In genomic region chr5:141492168-141492885, GRCh38 we compare ENCODE assay signal across 9 cellular contexts. TPM values are rescaled to one million over a fixed set of nuclear protein-coding genes. Genes with fewer than 3 reads are reported as not detected.
DNase-seq lines count a peak whose midpoint lies in the region; ATAC-seq, FAIRE-seq and TF ChIP-seq lines count a peak whose summit lies in the region.
"Had no signal": no experiment of that assay in that cellular context is flagged by ENCODE, and none has a peak within 500 bp of the region (broad histone marks: within the 10 kb centered on the region; RNA-seq: fewer than 3 reads in every experiment).

No MANE protein-coding gene starts in this region.

- H3K4ac ChIP-seq in H1 (replicated peaks; ENCODE audit: insufficient read length, low read depth, low read length): no peak overlapping the region

- TF ChIP-seq CTCF in H1 (IDR thresholded peaks at IDR 0.05; ENCODE audit: control extremely low read depth in 1 of 3, insufficient read depth in 1 of 3, low read depth in 1 of 3, low read length in 3 of 3): no peak

- FAIRE-seq in H1 (lab: Jason Lieb, UNC): no peak

- peak overlapping the region; percentile 71; the same call in 1 of the 2 replicates for H2BK5ac ChIP-seq in H1 (ENCODE audit: low read depth, low read length)

- no peaks in the 10 kb centered on the region for H3K36me3 ChIP-seq in H1 (ENCODE audit: control insufficient read depth in 2 of 4, insufficient read depth in 4 of 4, low read length in 3 of 4)

- H2BK12ac ChIP-seq in H1 (ENCODE audit: low read depth, low read length): peak overlapping the region; percentile 80; the same call in 1 of the 2 replicates

- peaks cover 90% of the 10 kb centered on the region for H3K27me3 Mint-ChIP-seq in stimulated activated naive CD8-positive, alpha-beta T cell treated with anti-CD3 and anti-CD28 coated beads, Interleukin-15, amount 100 ng/mL, for 72 hours

- ATAC-seq in HG03442 (IDR thresholded peaks at IDR 0.05; ENCODE audit: unreplicated experiment): peak; percentile 42
- ATAC-seq in stimulated activated naive CD8-positive, alpha-beta T cell treated with anti-CD3 and anti-CD28 coated beads, Interleukin-15, amount 100 ng/mL, for 72 hours: peak; percentile 46

- H3K23me2 ChIP-seq in H1 (ENCODE audit: low read depth, low read length): peaks cover 24% of the 10 kb centered on the region; the same call in 1 of the 2 replicates

- WGBS in H1 (ENCODE audit: extremely low coverage in 1 of 2, insufficient coverage in 1 of 2, insufficient read length in 1 of 2, insufficient replicate concordance in 2 of 2, low coverage in 1 of 2, low lambda C conversion rate in 2 of 2, missing lambda C conversion rate in 1 of 2), 2 experiments: 20% methylated on average over 58 of the region's 68 CpGs; no CpG with 5 or more reads in 1 of the 2 experiments

- H3K4me1 ChIP-seq in H1 (replicated peaks in 1 of 4; ENCODE audit: control insufficient read depth in 3 of 4, insufficient read depth in 4 of 4, low read length in 3 of 4): peaks cover 6 to 37% (median 26%) of the 10 kb centered on the region in 4 experiments

- peak overlapping the region; percentile 91 for H4K8ac ChIP-seq in H1 (ENCODE audit: extremely low read depth, insufficient read depth, low read length)

- H4K20me1 ChIP-seq in H1 (replicated peaks in 1 of 2; ENCODE audit: control insufficient read depth in 1 of 2, insufficient read depth in 2 of 2, low read length in 2 of 2): peaks cover 4 to 10% of the 10 kb centered on the region in 2 experiments

- no peak for TF ChIP-seq EP300 in H1 (IDR thresholded peaks at IDR 0.05; ENCODE audit: borderline replicate concordance in 1 of 2, low read depth in 2 of 2, low read length in 2 of 2)

- H3K27ac Mint-ChIP-seq in stimulated activated naive CD8-positive, alpha-beta T cell treated with anti-CD3 and anti-CD28 coated beads, Interleukin-15, amount 100 ng/mL, for 72 hours: peak overlapping the region in 1 of 2 donors; percentile 88

- no peak for TF ChIP-seq POLR2A in H1 (IDR thresholded peaks at IDR 0.05; ENCODE audit: control extremely low read depth in 1 of 2, low read depth in 2 of 2, low read length in 2 of 2)

- H3K9ac ChIP-seq in H1 (replicated peaks in 1 of 4; ENCODE audit: extremely low read depth in 1 of 4, low read depth in 3 of 4, low read length in 3 of 4): peak overlapping the region in 1 of 4 experiments; percentile 38; a peak in 1 of 7 replicates
- H3K9ac ChIP-seq: parathyroid adenoma had no signal

- peak overlapping the region; percentile 71 to 84 for H3K4me3 Mint-ChIP-seq in stimulated activated naive CD8-positive, alpha-beta T cell treated with anti-CD3 and anti-CD28 coated beads, Interleukin-15, amount 100 ng/mL, for 72 hours

- H3K4me3 ChIP-seq in H1 (ENCODE audit: extremely low read depth in 1 of 4, insufficient read depth in 2 of 4, low read depth in 3 of 4, low read length in 4 of 4): peak overlapping the region; percentile 17 to 60 (median 46)

- peak overlapping the region; percentile 71 for H3K18ac ChIP-seq in H1 (ENCODE audit: extremely low read depth, low read length)

- peaks cover 4% of the 10 kb centered on the region for H3K79me1 ChIP-seq in H1 (ENCODE audit: low read depth, low read length)

- peaks cover 21% of the 10 kb centered on the region for H3K4me1 Mint-ChIP-seq in stimulated activated naive CD8-positive, alpha-beta T cell treated with anti-CD3 and anti-CD28 coated beads, Interleukin-15, amount 100 ng/mL, for 72 hours

- peak overlapping the region; percentile 79 to 80 for H3K4me2 ChIP-seq in H1 (ENCODE audit: insufficient read depth in 1 of 2, low read depth in 2 of 2, low read length in 2 of 2)

- no peak overlapping the region for H2AK5ac ChIP-seq in H1 (ENCODE audit: low read depth, low read length)

- no peak overlapping the region; the same call in 1 of the 2 replicates for H2AFZ ChIP-seq in H1 (ENCODE audit: low read length)
- H2AFZ ChIP-seq: parathyroid adenoma had no signal

- no peaks in the 10 kb centered on the region for H3K9me3 Mint-ChIP-seq in stimulated activated naive CD8-positive, alpha-beta T cell treated with anti-CD3 and anti-CD28 coated beads, Interleukin-15, amount 100 ng/mL, for 72 hours

- no peak overlapping the region for H2BK120ac ChIP-seq in H1 (replicated peaks; ENCODE audit: low read depth, low read length)

- TF ChIP-seq RAD21 in H1 (IDR thresholded peaks at IDR 0.05 in 1 of 2, conservative IDR thresholded peaks at IDR 0.05 in 1 of 2; ENCODE audit: low read depth in 2 of 2, low read length in 2 of 2): no peak

- H3K14ac ChIP-seq in H1 (ENCODE audit: insufficient read length): no peak overlapping the region

- peaks cover 13 to 40% (median 36%) of the 10 kb centered on the region in 4 experiments; a peak in 6 of 7 replicates for H3K27me3 ChIP-seq in H1 (replicated peaks in 1 of 4; ENCODE audit: control insufficient read depth in 3 of 4, extremely low read depth in 1 of 4, insufficient read depth in 3 of 4, low read length in 3 of 4)

- no peaks in the 10 kb centered on the region for H3K9me3 ChIP-seq in H1 (ENCODE audit: insufficient read depth in 2 of 2, low read depth in 1 of 2, low read length in 1 of 2)

- peak overlapping the region; percentile 95; the same call in 1 of the 2 replicates for H2BK15ac ChIP-seq in H1 (ENCODE audit: low read length)

- H3K79me2 ChIP-seq in H1 (ENCODE audit: control insufficient read depth in 1 of 2, insufficient read depth in 2 of 2, low read length in 2 of 2): no peaks in the 10 kb centered on the region

- H3K27ac ChIP-seq in H1 (ENCODE audit: low read depth, low read length): no peak overlapping the region
- H3K27ac ChIP-seq: parathyroid adenoma had no signal

- H4K91ac ChIP-seq in H1 (replicated peaks; ENCODE audit: insufficient read length, low read length): peak overlapping the region; percentile 70

- DNase-seq in activated CD4-positive, alpha-beta T cell treated with anti-CD3 and anti-CD28 coated beads for 4 hours: peak; percentile 19 to 25
- DNase-seq in activated CD4-positive, alpha-beta T cell treated with anti-CD3 and anti-CD28 coated beads, Interleukin-2, amount 50 U/mL, for 1 hour: no peak
- DNase-seq in H1 (ENCODE audit: low read depth in 1 of 2, low spot score in 2 of 2): no peak
- DNase-seq in stimulated activated naive CD8-positive, alpha-beta T cell treated with anti-CD3 and anti-CD28 coated beads, Interleukin-15, amount 100 ng/mL, for 72 hours: no peak
- no peak for DNase-seq in NCI-H1694 treated with DMSO at 0.1 percent for 48 hours (lab: John Stamatoyannopoulos, UW)
- DNase-seq in epidermal melanocyte (ENCODE audit: insufficient read length, low spot score): no peak
- DNase-seq in central memory CD4-positive, alpha-beta T cell: no peak

- POLR2A ChIA-PET in H1 (lab: Charles Lee; ENCODE audit: partially characterized antibody): interaction anchor here (0.6 to 5.0 kb wide), 12 partner anchors 8 to 668 kb away, joined by 3 to 33 read pairs (median 5); partner anchors contain the start of gene PCDHGC4

- H4K5ac ChIP-seq in H1 (ENCODE audit: insufficient read length, low read depth, low read length): no peak overlapping the region

- H3K56ac ChIP-seq in H1 (replicated peaks; ENCODE audit: insufficient read length, low read depth, low read length): peak overlapping the region; percentile 33

- 0 out of 2 replicates have a peak overlapping the region, but pooled peaks have one; percentile 72 for H2BK20ac ChIP-seq in H1 (ENCODE audit: low read length)

- no peak overlapping the region for H3K23ac ChIP-seq in H1 (ENCODE audit: insufficient read length)

- CTCF ChIA-PET in H1 (lab: Charles Lee; ENCODE audit: partially characterized antibody): interaction anchor here (0.8 to 50.9 kb wide), 19 partner anchors 8 to 370 kb away, joined by 3 to 1236 read pairs (median 4); partner anchors contain the start of genes PCDHB15, PCDHB16, PCDHB4 and PCDHGA1

TF ChIP-seq in H1, 55 proteins besides CTCF, POLR2A, EP300 and RAD21 (continues in another document):
- peak; percentile 71 for TF ChIP-seq E2F6 (IDR thresholded peaks at IDR 0.05)

RNA-seq across cellular contexts. Expression of gene PCDHGC5, which starts 3.4 kb away (rescaled TPM):
- total RNA-seq in H1 (2021; fragmentation: NEBNext Ultra II Directional; extraction: Animal tissue kit (Norgen Biotek cat#: 25700)): 0.78 and 1.1 TPM in 2 replicates
- 0.41 and 0.66 TPM in 2 replicates for polyA plus RNA-seq in H1 (2011; rRNA removed)
- 0.28 TPM for polyA plus RNA-seq in H1 (2011; cell fraction: cytosol; rRNA removed)
- 4.3 TPM for polyA plus RNA-seq in H1 (2011; cell fraction: nucleus; rRNA removed)
- polyA plus RNA-seq in H1 (2012, experiment 1 of 2): 0.28 to 0.43 TPM (median 0.35 TPM) in 4 replicates
- 0.14 TPM for polyA plus RNA-seq in H1 (2012, experiment 2 of 2)
- 0.39 TPM for polyA plus RNA-seq in H1 (2013, experiment 1 of 2)
- polyA plus RNA-seq in H1 (2013, experiment 2 of 2): 0.22 TPM
- 4.3 and 5.6 TPM in 2 replicates for polyA minus RNA-seq in H1 (2011; rRNA and poly(A)+ RNA removed)
- polyA minus RNA-seq in H1 (2011; cell fraction: cytosol; rRNA and poly(A)+ RNA removed): 0.37 TPM
- polyA minus RNA-seq in H1 (2011; cell fraction: nucleus; rRNA and poly(A)+ RNA removed): 11.0 TPM

RNA-seq across cellular contexts. Expression of gene PCDHGC4, which starts 7.5 kb away (rescaled TPM):
- 2.4 and 2.6 TPM in 2 replicates for total RNA-seq in H1 (2021; fragmentation: NEBNext Ultra II Directional; extraction: Animal tissue kit (Norgen Biotek cat#: 25700))
- 2.1 and 2.8 TPM in 2 replicates for polyA plus RNA-seq in H1 (2011; rRNA removed)
- 2.2 TPM for polyA plus RNA-seq in H1 (2011; cell fraction: cytosol; rRNA removed)
- 5.0 TPM for polyA plus RNA-seq in H1 (2011; cell fraction: nucleus; rRNA removed)
- polyA plus RNA-seq in H1 (2012, experiment 1 of 2): 1.8 to 2.4 TPM (median 2.0 TPM) in 4 replicates
- polyA plus RNA-seq in H1 (2012, experiment 2 of 2): 1.7 TPM
- 4.1 TPM for polyA plus RNA-seq in H1 (2013, experiment 1 of 2)
- 3.1 TPM for polyA plus RNA-seq in H1 (2013, experiment 2 of 2)
- 8.5 and 9.4 TPM in 2 replicates for polyA minus RNA-seq in H1 (2011; rRNA and poly(A)+ RNA removed)
- polyA minus RNA-seq in H1 (2011; cell fraction: cytosol; rRNA and poly(A)+ RNA removed): 3.4 TPM
- 12.8 TPM for polyA minus RNA-seq in H1 (2011; cell fraction: nucleus; rRNA and poly(A)+ RNA removed)

RNA-seq across cellular contexts. Expression of gene PCDHGC3, which starts 16.6 kb away (rescaled TPM):
- 18.6 and 19.6 TPM in 2 replicates for total RNA-seq in H1 (2021; fragmentation: NEBNext Ultra II Directional; extraction: Animal tissue kit (Norgen Biotek cat#: 25700))
- 4.7 and 11.3 TPM in 2 replicates for polyA plus RNA-seq in H1 (2011; rRNA removed)
- polyA plus RNA-seq in H1 (2011; cell fraction: cytosol; rRNA removed): 4.5 TPM
- 7.3 TPM for polyA plus RNA-seq in H1 (2011; cell fraction: nucleus; rRNA removed)
- 25.4 to 29.6 TPM (median 28.0 TPM) in 4 replicates for polyA plus RNA-seq in H1 (2012, experiment 1 of 2)
- 27.0 TPM for polyA plus RNA-seq in H1 (2012, experiment 2 of 2)
- 56.3 TPM for polyA plus RNA-seq in H1 (2013, experiment 1 of 2)
- 50.4 TPM for polyA plus RNA-seq in H1 (2013, experiment 2 of 2)
- 8.8 and 9.8 TPM in 2 replicates for polyA minus RNA-seq in H1 (2011; rRNA and poly(A)+ RNA removed)
- 5.9 TPM for polyA minus RNA-seq in H1 (2011; cell fraction: cytosol; rRNA and poly(A)+ RNA removed)
- polyA minus RNA-seq in H1 (2011; cell fraction: nucleus; rRNA and poly(A)+ RNA removed): 14.3 TPM

Comparison
In these comparisons a context has a peak if more than half of its experiments do, and no peak if none do; other contexts are left out.
1. DNase-seq: peak in activated CD4-positive, alpha-beta T cell treated with anti-CD3 and anti-CD28 coated beads for 4 hours (2 of 2); none in activated CD4-positive, alpha-beta T cell treated with anti-CD3 and anti-CD28 coated beads, Interleukin-2, amount 50 U/mL, for 1 hour (single experiment), H1 (0 of 2), stimulated activated naive CD8-positive, alpha-beta T cell treated with anti-CD3 and anti-CD28 coated beads, Interleukin-15, amount 100 ng/mL, for 72 hours (0 of 2), NCI-H1694 treated with DMSO at 0.1 percent for 48 hours (single experiment), epidermal melanocyte (single experiment) and central memory CD4-positive, alpha-beta T cell (single experiment).